In genomic region chr17:51709867-51710266, GRCh38 we compare ENCODE assay signal across 19 cellular contexts.
"Had no signal": no experiment of that assay in that cellular context is flagged by ENCODE, and none has a peak within 500 bp of the region (broad histone marks: within the 10 kb centered on the region; RNA-seq: fewer than 3 reads in every experiment).

No MANE protein-coding gene starts in this region.

- H3K27me3 ChIP-seq: body of pancreas, gastrocnemius medialis, thyroid gland had no signal

- ATAC-seq: activated CD8-positive, alpha-beta memory T cell treated with anti-CD3 and anti-CD28 coated beads, Interleukin-2, amount 10 ng/mL, durations not matched to agents 7 days and 5 days; body of pancreas; stimulated activated naive B cell treated with anti-CD40 and anti-IgM and Interleukin-4, amounts not matched to agents 10 μg/mL and 1 μg/mL and 100 μg/mL, for 72 hours; T-cell; WTC11 had no signal

- H3K27ac ChIP-seq: body of pancreas, heart right ventricle, SK-N-MC, spleen, thyroid gland had no signal

- H3K9me3 ChIP-seq: body of pancreas, gastrocnemius medialis, prostate gland, spleen, thyroid gland had no signal

- H3K4me1 ChIP-seq: gastrocnemius medialis, prostate gland, spleen, thyroid gland had no signal

- DNase-seq: activated CD4-positive, alpha-beta memory T cell treated with anti-CD3 and anti-CD28 coated beads, Interleukin-2, amount 10 ng/mL, durations not matched to agents 7 days and 5 days; activated CD4-positive, alpha-beta T cell treated with anti-CD3 and anti-CD28 coated beads for 48 hours; activated CD8-positive, alpha-beta memory T cell treated with anti-CD3 and anti-CD28 coated beads, Interleukin-2, amount 10 ng/mL, durations not matched to agents 7 days and 5 days; amniotic stem cell; body of pancreas; cortex of kidney; gastrocnemius medialis; heart right ventricle; immature natural killer cell; occipital lobe; spleen; stimulated activated CD4-positive, alpha-beta T cell treated with anti-CD3 and anti-CD28 coated beads, Interleukin-4, amount 100 ng/mL, for 4 hours; stimulated activated naive B cell treated with anti-CD40 and anti-IgM and Interleukin-4, amounts not matched to agents 10 μg/mL and 1 μg/mL and 100 μg/mL, for 72 hours; T-cell; thyroid gland had no signal

- H3K4me3 ChIP-seq: body of pancreas, gastrocnemius medialis, heart right ventricle, lung, prostate gland, SK-N-MC, spleen, thyroid gland had no signal

- H3K36me3 ChIP-seq: gastrocnemius medialis, heart right ventricle, prostate gland, spleen, thyroid gland had no signal
